In the genomic region with DNA sequence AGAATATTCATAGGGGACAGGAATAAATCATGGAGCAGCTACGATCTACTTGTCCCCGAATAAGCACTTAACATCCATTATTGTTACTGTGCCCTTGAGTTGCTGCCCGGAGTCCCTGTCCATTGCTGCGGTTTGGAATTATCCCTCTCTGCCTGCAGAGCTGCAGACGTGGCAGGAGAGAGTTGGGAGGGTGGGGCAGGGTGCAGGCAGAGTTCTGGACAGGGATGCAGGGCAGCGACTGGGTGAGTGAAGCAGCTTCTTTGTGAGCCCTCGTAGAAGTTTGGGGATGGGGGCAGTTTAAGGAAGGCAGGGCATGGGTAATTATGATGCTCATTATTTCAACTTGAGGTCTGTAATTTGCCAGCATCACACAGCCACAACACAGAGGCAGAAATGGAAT, we compare ENCODE assay signal across 10 cellular contexts. TPM values are rescaled to one million over a fixed set of nuclear protein-coding genes. Genes with fewer than 3 reads are reported as not detected.
DNase-seq lines count a peak whose midpoint lies in the region; ATAC-seq and TF ChIP-seq lines count a peak whose summit lies in the region.
"Had no signal": no experiment of that assay in that cellular context is flagged by ENCODE, and none has a peak within 500 bp of the region (broad histone marks: within the 10 kb centered on the region; RNA-seq: fewer than 3 reads in every experiment).

No MANE protein-coding gene starts in this region.

- H3K4me1 Mint-ChIP-seq in T-cell (peaks cover 6% of the 10 kb centered on the region in 3 donors), neural progenitor cell (peaks cover 34% of the 10 kb centered on the region)

- H3K79me2 ChIP-seq in neural progenitor cell (ENCODE audit: low read depth): no peaks in the 10 kb centered on the region

- no peak for DNase-seq in T-cell
- no peak for DNase-seq in neural progenitor cell (ENCODE audit: low spot score)
- no peak for DNase-seq in kidney tubule cell (ENCODE audit: low spot score)
- DNase-seq in tibial nerve (ENCODE audit: low spot score in 2 of 2): no peak
- DNase-seq: GOT3 had no signal

- H3K27me3 ChIP-seq in neural progenitor cell (no peaks in the 10 kb centered on the region), tibial nerve (no peaks in the 10 kb centered on the region)

- no peaks in the 10 kb centered on the region for H4K20me1 ChIP-seq in neural progenitor cell (ENCODE audit: low read depth)

- no peak overlapping the region for H3K4me3 Mint-ChIP-seq in T-cell
- H3K4me3 Mint-ChIP-seq in neural progenitor cell: no peak overlapping the region
- H3K4me3 Mint-ChIP-seq: nephron progenitor cell had no signal

- H3K9me3 Mint-ChIP-seq in T-cell: no peaks in the 10 kb centered on the region
- H3K9me3 Mint-ChIP-seq in neural progenitor cell: no peaks in the 10 kb centered on the region
- H3K9me3 Mint-ChIP-seq: nephron progenitor cell had no signal

- H3K4me2 ChIP-seq in neural progenitor cell: no peak overlapping the region

- WGBS in tibial nerve, 2 donors: 30 to 32% methylated on average over 7 of the region's 7 CpGs

- peak; percentile 11 for ATAC-seq in GM18867 (IDR thresholded peaks at IDR 0.05; ENCODE audit: unreplicated experiment)
- ATAC-seq in HG02840 (IDR thresholded peaks at IDR 0.05; ENCODE audit: low FRiP score, unreplicated experiment): peak; percentile 8
- ATAC-seq in T-cell (replicated peaks in 1 of 4): peak in 3 of 4 experiments; percentile 24 to 29 (median 26)
- ATAC-seq in HG03520 (IDR thresholded peaks at IDR 0.05; ENCODE audit: unreplicated experiment): no peak
- ATAC-seq in HG03457 (IDR thresholded peaks at IDR 0.05; ENCODE audit: unreplicated experiment): no peak

- no peak for TF ChIP-seq POLR2A in tibial nerve (IDR thresholded peaks at IDR 0.05)

- H3K9me3 ChIP-seq in neural progenitor cell (ENCODE audit: low read depth) (no peaks in the 10 kb centered on the region), tibial nerve (no peaks in the 10 kb centered on the region)

- peak overlapping the region; percentile 88 for H2AFZ ChIP-seq in neural progenitor cell (replicated peaks)

- H3K36me3 ChIP-seq in neural progenitor cell (no peaks in the 10 kb centered on the region), tibial nerve (no peaks in the 10 kb centered on the region)

- H3K4me3 ChIP-seq in neural progenitor cell (no peak overlapping the region), tibial nerve (no peak overlapping the region)

- TF ChIP-seq CTCF in neural progenitor cell (IDR thresholded peaks at IDR 0.05) (no peak), tibial nerve (IDR thresholded peaks at IDR 0.05) (no peak)

- no peaks in the 10 kb centered on the region for H3F3A ChIP-seq in neural progenitor cell (ENCODE audit: low read depth)

- CTCF ChIA-PET in T-cell (lab: Charles Lee): interaction anchor here (0.5 to 2.4 kb wide), 9 partner anchors 9 to 460 kb away, joined by 3 to 12 read pairs (median 4); no protein-coding TSS in a partner anchor

- H3K9ac ChIP-seq in neural progenitor cell: no peak overlapping the region

- H3K4me1 ChIP-seq in neural progenitor cell (peaks cover 21% of the 10 kb centered on the region), tibial nerve (peaks cover 0 to 27% (median 5%) of the 10 kb centered on the region in 4 donors)

- H3K27ac ChIP-seq in neural progenitor cell (no peak overlapping the region), tibial nerve (peak overlapping the region in 1 of 4 donors; percentile 19)

- POLR2A ChIA-PET in T-cell (lab: Charles Lee): interaction anchor here in 1 of 2 donors (0.7 kb wide), 1 partner anchor 574 kb away, joined by 5 read pairs; no protein-coding TSS in a partner anchor

- TF ChIP-seq EP300 in tibial nerve (IDR thresholded peaks at IDR 0.05): no peak

- no peak overlapping the region for H3K27ac Mint-ChIP-seq in T-cell
- H3K27ac Mint-ChIP-seq in neural progenitor cell: peak overlapping the region; percentile 85
- H3K27ac Mint-ChIP-seq: nephron progenitor cell had no signal

- H3K27me3 Mint-ChIP-seq in T-cell (peaks cover 4 to 30% of the 10 kb centered on the region in 2 donors), neural progenitor cell (ENCODE audit: insufficient read depth, low read depth) (peaks cover 11% of the 10 kb centered on the region)

- H3K36me3 Mint-ChIP-seq in T-cell: no peaks in the 10 kb centered on the region
- no peaks in the 10 kb centered on the region for H3K36me3 Mint-ChIP-seq in neural progenitor cell

RNA-seq across cellular contexts. Expression of a gene that starts 52.6 kb away (rescaled TPM):
- 1 to 10 TPM in 1 of 5 donors, under 1 TPM in 4; 0.22 to 1.8 (median 0.40) TPM for total RNA-seq in T-cell
- 25.0 and 31.1 TPM in 2 replicates for total RNA-seq in neural progenitor cell (ENCODE audit: low replicate concordance)
- 10 to 100 TPM; 21.6 to 62.0 (median 34.7) TPM for total RNA-seq in tibial nerve

Comparison
In these comparisons a context has a peak if more than half of its experiments do, and no peak if none do; other contexts are left out.
1. ATAC-seq: peak in GM18867 (single experiment), HG02840 (single experiment) and T-cell (3 of 4); none in HG03520 (single experiment) and HG03457 (single experiment).